Comparison of ENCODE assay signal across 1 cellular context in genomic region chr12:50441763-50442162, GRCh38.
TF ChIP-seq lines count a peak whose summit lies in the region.

No MANE protein-coding gene starts in this region.

TF ChIP-seq in K562, 482 proteins besides CTCF, POLR2A, EP300 and RAD21:
- TF ChIP-seq HES1 (IDR thresholded peaks at IDR 0.05; ENCODE audit: low read depth) (no peak), MAFF (IDR thresholded peaks at IDR 0.05; ENCODE audit: low read length) (no peak), CLOCK (CRISPR knock-in tag; IDR thresholded peaks at IDR 0.05; ENCODE audit: borderline replicate concordance) (no peak), ZNF274 (IDR thresholded peaks at IDR 0.05; ENCODE audit: borderline replicate concordance, low read depth, low read length) (no peak), ATF3 (IDR thresholded peaks at IDR 0.05) (0 out of 2 replicates have a peak, but pooled peaks have one; percentile 22), ATF3 (CRISPR knock-in tag; conservative IDR thresholded peaks at IDR 0.05) (no peak)
